In genomic region chr3:111861396-111861795, GRCh38 we compare ENCODE assay signal across 8 cellular contexts. TPM values are rescaled to one million over a fixed set of nuclear protein-coding genes. Genes with fewer than 3 reads are reported as not detected.
DNase-seq lines count a peak whose midpoint lies in the region; ATAC-seq and TF ChIP-seq lines count a peak whose summit lies in the region.

No MANE protein-coding gene starts in this region.

- ATAC-seq in WTC11 (no peak), GM19035 (IDR thresholded peaks at IDR 0.05; ENCODE audit: unreplicated experiment) (no peak)

- no peak for DNase-seq in T-helper 1 cell
- no peak for DNase-seq in WTC11 (ENCODE audit: low spot score)
- DNase-seq in immature natural killer cell: no peak
- DNase-seq in CD1c-positive myeloid dendritic cell (ENCODE audit: extremely low spot score): no peak
- no peak for DNase-seq in MV-4-11 (lab: John Stamatoyannopoulos, UW)

- H3K4me3 ChIP-seq in stomach smooth muscle (ENCODE audit: low read length in 2 of 2): peak overlapping the region; percentile 95 to 96

- H3K9ac ChIP-seq in stomach smooth muscle (ENCODE audit: low read length in 2 of 2): peak overlapping the region; percentile 47 to 99

- peak overlapping the region; percentile 98 for H3K27ac ChIP-seq in stomach smooth muscle (ENCODE audit: low read length)

- CTCF ChIA-PET in WTC11 (lab: Charles Lee): interaction anchor here (1.0 to 3.3 kb wide), 10 partner anchors 7 to 192 kb away, joined by 3 to 16 read pairs (median 7); partner anchors contain the start of gene ABHD10

- no peaks in the 10 kb centered on the region for H3K36me3 Mint-ChIP-seq in T-helper 1 cell treated with Interleukin-12 subunit alpha and Interleukin-12 subunit beta and Interleukin-4 antibody, amounts not matched to agents 30 μg/mL and 1 μg/mL, for 36 hours (ENCODE audit: low read depth)
- H3K36me3 Mint-ChIP-seq in WTC11 (no peaks in the 10 kb centered on the region), immature natural killer cell (peaks cover 0 to 3% (median 0%) of the 10 kb centered on the region in 3 donors)

- H3K36me3 ChIP-seq in stomach smooth muscle (ENCODE audit: control insufficient read depth in 2 of 2, insufficient read depth in 2 of 2, low read length in 2 of 2): no peaks in the 10 kb centered on the region

- H3K27me3 ChIP-seq in stomach smooth muscle (ENCODE audit: control insufficient read depth in 1 of 2, insufficient read depth in 2 of 2, low read length in 2 of 2): no peaks in the 10 kb centered on the region

- POLR2A ChIA-PET in WTC11 (lab: Charles Lee): interaction anchor here (1.3 kb wide), 1 partner anchor 117 kb away, joined by 8 read pairs; the partner anchor contains the start of gene ABHD10

- H3K27me3 Mint-ChIP-seq in T-helper 1 cell treated with Interleukin-12 subunit alpha and Interleukin-12 subunit beta and Interleukin-4 antibody, amounts not matched to agents 30 μg/mL and 1 μg/mL, for 36 hours (ENCODE audit: low read depth): peaks cover 73% of the 10 kb centered on the region
- H3K27me3 Mint-ChIP-seq in WTC11 (ENCODE audit: low read depth) (peaks cover 23% of the 10 kb centered on the region), immature natural killer cell (ENCODE audit: low read depth in 3 of 3) (peaks cover 0 to 13% (median 5%) of the 10 kb centered on the region in 3 donors)

- H3K4me1 Mint-ChIP-seq in T-helper 1 cell treated with Interleukin-12 subunit alpha and Interleukin-12 subunit beta and Interleukin-4 antibody, amounts not matched to agents 30 μg/mL and 1 μg/mL, for 36 hours (ENCODE audit: low read depth): peaks cover 21% of the 10 kb centered on the region
- H3K4me1 Mint-ChIP-seq in WTC11 (peaks cover 63% of the 10 kb centered on the region), immature natural killer cell (peaks cover 65 to 68% of the 10 kb centered on the region in 2 donors)

- H3K9me3 ChIP-seq in stomach smooth muscle (ENCODE audit: control insufficient read depth in 2 of 2, low read length in 2 of 2): no peaks in the 10 kb centered on the region

- TF ChIP-seq CTCF in WTC11 (IDR thresholded peaks at IDR 0.05): no peak

- no peaks in the 10 kb centered on the region for H3K9me3 Mint-ChIP-seq in T-helper 1 cell treated with Interleukin-12 subunit alpha and Interleukin-12 subunit beta and Interleukin-4 antibody, amounts not matched to agents 30 μg/mL and 1 μg/mL, for 36 hours
- H3K9me3 Mint-ChIP-seq in WTC11: no peaks in the 10 kb centered on the region
- no peaks in the 10 kb centered on the region for H3K9me3 Mint-ChIP-seq in immature natural killer cell

- peaks cover 37% of the 10 kb centered on the region for H3K4me1 ChIP-seq in stomach smooth muscle (ENCODE audit: control insufficient read depth, insufficient read depth, low read length)

- peak overlapping the region; percentile 5 for H3K4me3 Mint-ChIP-seq in T-helper 1 cell treated with Interleukin-12 subunit alpha and Interleukin-12 subunit beta and Interleukin-4 antibody, amounts not matched to agents 30 μg/mL and 1 μg/mL, for 36 hours
- peak overlapping the region; percentile 96 for H3K4me3 Mint-ChIP-seq in WTC11
- peak overlapping the region; percentile 98 to 99 (median 98) for H3K4me3 Mint-ChIP-seq in immature natural killer cell

- no peak overlapping the region for H3K27ac Mint-ChIP-seq in T-helper 1 cell treated with Interleukin-12 subunit alpha and Interleukin-12 subunit beta and Interleukin-4 antibody, amounts not matched to agents 30 μg/mL and 1 μg/mL, for 36 hours
- H3K27ac Mint-ChIP-seq in WTC11: peak overlapping the region; percentile 95
- peak overlapping the region in 5 of 6 donors; percentile 88 to 97 (median 96) for H3K27ac Mint-ChIP-seq in immature natural killer cell

TF ChIP-seq in WTC11, 78 proteins besides CTCF, POLR2A, EP300 and RAD21 (continues in another document):
- TF ChIP-seq HMGXB4 (CRISPR knock-in tag; IDR thresholded peaks at IDR 0.05) (no peak), ATF3 (CRISPR knock-in tag; conservative IDR thresholded peaks at IDR 0.05) (no peak), KAT7 (CRISPR knock-in tag; IDR thresholded peaks at IDR 0.05; ENCODE audit: borderline replicate concordance) (no peak), ZNF396 (CRISPR knock-in tag; IDR thresholded peaks at IDR 0.05; ENCODE audit: borderline replicate concordance) (no peak), NR2C2 (CRISPR knock-in tag; IDR thresholded peaks at IDR 0.05) (no peak), NFYB (CRISPR knock-in tag; conservative IDR thresholded peaks at IDR 0.05; ENCODE audit: low read depth) (no peak), ARID4B (CRISPR knock-in tag; IDR thresholded peaks at IDR 0.05; ENCODE audit: borderline replicate concordance) (no peak), NR3C1 (CRISPR knock-in tag; conservative IDR thresholded peaks at IDR 0.05; ENCODE audit: low read depth) (no peak), FOXP1 (CRISPR knock-in tag; IDR thresholded peaks at IDR 0.05; ENCODE audit: borderline replicate concordance) (no peak), TCF7 (CRISPR knock-in tag; IDR thresholded peaks at IDR 0.05; ENCODE audit: low read depth) (no peak), SP1 (CRISPR knock-in tag; conservative IDR thresholded peaks at IDR 0.05) (no peak), RELA (CRISPR knock-in tag; IDR thresholded peaks at IDR 0.05; ENCODE audit: borderline replicate concordance) (no peak)

RNA-seq across cellular contexts. Expression of gene PHLDB2, which starts 2.3 kb away (rescaled TPM):
- 23.5 to 40.3 TPM (median 24.9 TPM) in 3 replicates for total RNA-seq in WTC11 (2021)
- 10 to 100 TPM in 2 of 3 donors, 1 to 10 TPM in 1; 8.2 to 24.8 (median 11.2) TPM for polyA plus RNA-seq in immature natural killer cell

Comparison
In these comparisons a context has a peak if more than half of its experiments do, and no peak if none do; other contexts are left out.
1. H3K4me3 Mint-ChIP-seq: peak in every context shown above with its lines; median percentile 98 in immature natural killer cell; 96 in WTC11; 5 in T-helper 1 cell treated with Interleukin-12 subunit alpha and Interleukin-12 subunit beta and Interleukin-4 antibody, amounts not matched to agents 30 μg/mL and 1 μg/mL, for 36 hours.